24 cellular contexts compared by ENCODE assay signal in genomic region chrX:69210513-69211065, GRCh38.
"Had no signal": no experiment of that assay in that cellular context is flagged by ENCODE, and none has a peak within 500 bp of the region (broad histone marks: within the 10 kb centered on the region; RNA-seq: fewer than 3 reads in every experiment).

No MANE protein-coding gene starts in this region.

- H3K4me1 Mint-ChIP-seq: endodermal cell; immature natural killer cell; memory B cell; stimulated activated naive B cell treated with anti-CD40 and anti-IgM and Interleukin-4, amounts not matched to agents 10 μg/mL and 1 μg/mL and 100 μg/mL, for 72 hours had no signal

- H3K27me3 ChIP-seq: ascending aorta, hepatocyte, sigmoid colon, thyroid gland, upper lobe of right lung had no signal

- H3K27me3 Mint-ChIP-seq: natural killer cell treated with Interleukin-12 subunit alpha and Interleukin-12 subunit beta and Interleukin-15 and Interleukin-18, amount 100 ng/mL, for 72 hours had no signal

- H3K4me1 ChIP-seq: ascending aorta, parathyroid adenoma, thyroid gland, upper lobe of right lung had no signal

- H3K36me3 Mint-ChIP-seq: activated naive CD4-positive, alpha-beta T cell treated with anti-CD3 and anti-CD28 coated beads, Interleukin-2, amount 50 U/mL, for 72 hours; immature natural killer cell; memory B cell; natural killer cell treated with Interleukin-12 subunit alpha and Interleukin-12 subunit beta and Interleukin-15 and Interleukin-18, amount 100 ng/mL, for 72 hours; stimulated activated naive B cell treated with anti-CD40 and anti-IgM and Interleukin-4, amounts not matched to agents 10 μg/mL and 1 μg/mL and 100 μg/mL, for 72 hours had no signal

- H3K27ac ChIP-seq: ascending aorta, epithelial cell of prostate, hepatocyte, parathyroid adenoma, thyroid gland, upper lobe of right lung had no signal

- H3K9me3 Mint-ChIP-seq: activated naive CD4-positive, alpha-beta T cell treated with anti-CD3 and anti-CD28 coated beads, Interleukin-2, amount 50 U/mL, for 72 hours; memory B cell; natural killer cell treated with Interleukin-12 subunit alpha and Interleukin-12 subunit beta and Interleukin-15 and Interleukin-18, amount 100 ng/mL, for 72 hours; stimulated activated naive B cell treated with anti-CD40 and anti-IgM and Interleukin-4, amounts not matched to agents 10 μg/mL and 1 μg/mL and 100 μg/mL, for 72 hours had no signal

- H3K36me3 ChIP-seq: ascending aorta, sigmoid colon, thyroid gland, upper lobe of right lung had no signal

- ATAC-seq: activated CD8-positive, alpha-beta T cell treated with anti-CD3 and anti-CD28 coated beads, Interleukin-2, amount 10 ng/mL, durations not matched to agents 7 days and 5 days; activated naive CD4-positive, alpha-beta T cell treated with anti-CD3 and anti-CD28 coated beads, Interleukin-2, amount 50 U/mL, for 72 hours; natural killer cell treated with Interleukin-12 subunit alpha and Interleukin-12 subunit beta and Interleukin-15 and Interleukin-18, amount 100 ng/mL, for 72 hours; stimulated activated naive B cell treated with anti-CD40 and anti-IgM and Interleukin-4, amounts not matched to agents 10 μg/mL and 1 μg/mL and 100 μg/mL, for 72 hours; upper lobe of right lung had no signal

- H3K9me3 ChIP-seq: ascending aorta, sigmoid colon, thyroid gland, upper lobe of right lung had no signal

- H3K27ac Mint-ChIP-seq: activated CD8-positive, alpha-beta T cell treated with anti-CD3 and anti-CD28 coated beads, Interleukin-2, amount 10 ng/mL, durations not matched to agents 7 days and 5 days; activated naive CD4-positive, alpha-beta T cell treated with anti-CD3 and anti-CD28 coated beads, Interleukin-2, amount 50 U/mL, for 72 hours; endodermal cell; immature natural killer cell; memory B cell; natural killer cell treated with Interleukin-12 subunit alpha and Interleukin-12 subunit beta and Interleukin-15 and Interleukin-18, amount 100 ng/mL, for 72 hours; stimulated activated naive B cell treated with anti-CD40 and anti-IgM and Interleukin-4, amounts not matched to agents 10 μg/mL and 1 μg/mL and 100 μg/mL, for 72 hours had no signal

- DNase-seq: activated CD4-positive, alpha-beta T cell treated with anti-CD3 and anti-CD28 coated beads for 1 hour; activated CD4-positive, alpha-beta T cell treated with anti-CD3 and anti-CD28 coated beads, Interleukin-2, amount 50 U/mL, for 1 hour; activated CD8-positive, alpha-beta T cell treated with anti-CD3 and anti-CD28 coated beads, Interleukin-2, amount 10 ng/mL, durations not matched to agents 7 days and 5 days; cortex of kidney; endodermal cell; foreskin melanocyte; glutamatergic neuron; immature natural killer cell; kidney glomerular epithelial cell; sigmoid colon; stimulated activated CD4-positive, alpha-beta T cell treated with anti-CD3 and anti-CD28 coated beads, Interleukin-2, amount 100 ng/mL, for 48 hours; stimulated activated CD8-positive, alpha-beta memory T cell treated with anti-CD3 and anti-CD28 coated beads, Interleukin-4, amount 100 ng/mL, for 48 hours; stimulated activated naive B cell treated with anti-CD40 and anti-IgM and Interleukin-4, amounts not matched to agents 10 μg/mL and 1 μg/mL and 100 μg/mL, for 72 hours; T-helper 1 cell; thyroid gland; upper lobe of right lung had no signal

- H3K4me3 Mint-ChIP-seq: activated CD8-positive, alpha-beta T cell treated with anti-CD3 and anti-CD28 coated beads, Interleukin-2, amount 10 ng/mL, durations not matched to agents 7 days and 5 days; endodermal cell; immature natural killer cell; memory B cell; natural killer cell treated with Interleukin-12 subunit alpha and Interleukin-12 subunit beta and Interleukin-15 and Interleukin-18, amount 100 ng/mL, for 72 hours; stimulated activated naive B cell treated with anti-CD40 and anti-IgM and Interleukin-4, amounts not matched to agents 10 μg/mL and 1 μg/mL and 100 μg/mL, for 72 hours had no signal

- H3K4me3 ChIP-seq: ascending aorta, hepatocyte, sigmoid colon, smooth muscle cell, thyroid gland, upper lobe of right lung had no signal
